In the genomic region with DNA sequence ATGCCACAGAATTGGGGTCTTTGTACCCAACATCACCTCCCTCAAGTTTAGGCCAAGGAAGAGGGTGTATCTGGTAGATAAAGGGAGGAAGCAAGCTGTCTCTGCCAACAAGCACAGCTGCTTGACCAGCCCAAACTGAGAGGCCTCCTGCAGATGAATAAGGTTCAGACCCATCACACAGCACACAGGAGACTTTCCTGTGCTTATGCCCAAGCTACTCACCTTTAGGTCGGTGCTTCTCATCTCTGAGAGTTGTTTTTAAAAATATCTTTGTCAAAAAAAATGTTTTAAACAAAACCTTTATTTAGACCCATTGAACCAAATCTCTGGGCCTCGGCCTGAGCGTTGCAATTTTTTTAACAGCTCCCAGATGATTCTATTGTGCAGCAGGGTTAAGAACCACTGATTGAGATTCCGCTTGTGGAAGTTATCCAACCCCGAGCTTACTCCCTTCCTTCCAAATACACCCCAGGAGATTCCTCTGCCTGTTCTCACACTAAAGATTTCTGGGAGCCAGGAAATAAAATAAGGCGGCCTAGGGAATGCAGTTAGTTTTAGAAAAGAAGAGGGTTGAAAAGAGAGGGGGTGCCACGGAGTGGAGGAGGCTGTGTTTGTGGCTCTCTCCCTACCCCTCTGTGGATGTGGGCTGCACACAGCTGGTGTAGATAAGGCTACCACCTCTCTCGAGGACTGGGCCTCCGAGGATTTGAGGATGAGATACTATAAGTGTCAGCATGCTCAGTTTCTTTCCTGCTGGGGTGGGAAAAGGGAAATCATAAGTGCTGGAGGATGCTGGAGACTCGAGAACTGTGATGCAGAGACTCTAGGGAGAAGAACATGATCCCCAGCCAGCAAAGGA, we compare ENCODE assay signal across 1 cellular context.
TF ChIP-seq lines count a peak whose summit lies in the region.

No MANE protein-coding gene starts in this region.

TF ChIP-seq in IMR-90, 13 proteins besides CTCF, POLR2A, EP300 and RAD21:
- no peak for TF ChIP-seq CEBPB (IDR thresholded peaks at IDR 0.05; ENCODE audit: low read depth, low read length)
- no peak for TF ChIP-seq BHLHE40 (IDR thresholded peaks at IDR 0.05; ENCODE audit: low read depth, low read length)
- TF ChIP-seq, protein P1, sequence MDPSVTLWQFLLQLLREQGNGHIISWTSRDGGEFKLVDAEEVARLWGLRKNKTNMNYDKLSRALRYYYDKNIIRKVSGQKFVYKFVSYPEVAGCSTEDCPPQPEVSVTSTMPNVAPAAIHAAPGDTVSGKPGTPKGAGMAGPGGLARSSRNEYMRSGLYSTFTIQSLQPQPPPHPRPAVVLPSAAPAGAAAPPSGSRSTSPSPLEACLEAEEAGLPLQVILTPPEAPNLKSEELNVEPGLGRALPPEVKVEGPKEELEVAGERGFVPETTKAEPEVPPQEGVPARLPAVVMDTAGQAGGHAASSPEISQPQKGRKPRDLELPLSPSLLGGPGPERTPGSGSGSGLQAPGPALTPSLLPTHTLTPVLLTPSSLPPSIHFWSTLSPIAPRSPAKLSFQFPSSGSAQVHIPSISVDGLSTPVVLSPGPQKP (IDR thresholded peaks at IDR 0.05; ENCODE audit: borderline replicate concordance, low read depth, low read length): no peak
- no peak for TF ChIP-seq RFX5 (IDR thresholded peaks at IDR 0.05; ENCODE audit: low read depth, low read length)
- no peak for TF ChIP-seq FOS (IDR thresholded peaks at IDR 0.05; ENCODE audit: low read depth, low read length)
- TF ChIP-seq MAFK (IDR thresholded peaks at IDR 0.05; ENCODE audit: low read depth, low read length): no peak
- TF ChIP-seq, protein P2, sequence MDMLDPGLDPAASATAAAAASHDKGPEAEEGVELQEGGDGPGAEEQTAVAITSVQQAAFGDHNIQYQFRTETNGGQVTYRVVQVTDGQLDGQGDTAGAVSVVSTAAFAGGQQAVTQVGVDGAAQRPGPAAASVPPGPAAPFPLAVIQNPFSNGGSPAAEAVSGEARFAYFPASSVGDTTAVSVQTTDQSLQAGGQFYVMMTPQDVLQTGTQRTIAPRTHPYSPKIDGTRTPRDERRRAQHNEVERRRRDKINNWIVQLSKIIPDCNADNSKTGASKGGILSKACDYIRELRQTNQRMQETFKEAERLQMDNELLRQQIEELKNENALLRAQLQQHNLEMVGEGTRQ (IDR thresholded peaks at IDR 0.05; ENCODE audit: low read depth, low read length): no peak
- no peak for TF ChIP-seq MXI1 (IDR thresholded peaks at IDR 0.05; ENCODE audit: borderline replicate concordance, low read depth, low read length)
- no peak for TF ChIP-seq SMC3 (IDR thresholded peaks at IDR 0.05; ENCODE audit: low read depth, low read length)
- TF ChIP-seq MAZ (IDR thresholded peaks at IDR 0.05; ENCODE audit: borderline replicate concordance, low read depth, low read length): no peak
- no peak for TF ChIP-seq RCOR1 (IDR thresholded peaks at IDR 0.05; ENCODE audit: insufficient replicate concordance, low read length)
- TF ChIP-seq CHD1 (IDR thresholded peaks at IDR 0.05; ENCODE audit: low read depth, low read length): no peak
- no peak for TF ChIP-seq NFE2L2 (IDR thresholded peaks at IDR 0.05; ENCODE audit: low read depth, low read length)
TF ChIP-seq in IMR-90: peak in this region for 0.
